ENCODE assay signal across 8 cellular contexts in the genomic region with DNA sequence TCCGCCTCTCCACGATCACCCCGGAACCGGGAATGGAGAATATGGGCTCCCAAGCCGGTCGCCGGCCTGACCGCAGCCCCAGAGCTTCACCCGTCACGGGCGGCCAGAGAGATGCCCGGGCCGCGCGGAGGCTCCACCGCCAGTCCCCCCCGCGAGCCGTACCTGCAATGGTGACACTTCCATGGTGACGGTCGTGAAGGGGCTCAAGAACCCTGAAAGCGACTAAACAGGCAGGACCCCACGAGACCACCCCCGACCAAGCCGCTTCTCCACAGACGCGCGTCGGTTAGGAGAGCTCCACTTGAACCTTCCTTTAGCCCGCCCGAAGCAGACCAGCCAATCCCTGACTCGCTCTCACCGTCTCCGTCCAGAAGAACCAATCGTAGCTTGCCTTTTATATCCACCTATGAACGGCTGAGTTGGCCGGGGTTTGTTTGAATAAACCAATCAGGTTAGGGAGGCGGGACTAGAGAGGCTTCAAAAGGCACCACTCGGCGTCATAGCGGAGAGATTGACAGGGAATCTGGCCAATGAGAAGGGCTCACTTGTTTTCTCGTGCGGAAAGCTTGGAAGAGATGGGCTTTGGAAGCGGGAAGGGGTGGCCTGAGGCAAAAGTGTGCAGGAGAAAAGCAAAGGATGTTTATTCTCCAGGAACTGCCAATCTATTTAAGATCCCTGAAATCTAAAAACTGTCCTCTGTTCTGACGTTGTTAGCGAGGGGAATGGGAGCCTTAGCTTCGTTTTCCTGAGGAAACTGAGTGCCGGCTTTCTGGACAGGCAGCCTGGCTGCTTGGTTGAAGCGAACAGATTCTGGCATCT. TPM values are rescaled to one million over a fixed set of nuclear protein-coding genes. Genes with fewer than 3 reads are reported as not detected.
DNase-seq lines count a peak whose midpoint lies in the region; ATAC-seq lines count a peak whose summit lies in the region.

A gene with protein sequence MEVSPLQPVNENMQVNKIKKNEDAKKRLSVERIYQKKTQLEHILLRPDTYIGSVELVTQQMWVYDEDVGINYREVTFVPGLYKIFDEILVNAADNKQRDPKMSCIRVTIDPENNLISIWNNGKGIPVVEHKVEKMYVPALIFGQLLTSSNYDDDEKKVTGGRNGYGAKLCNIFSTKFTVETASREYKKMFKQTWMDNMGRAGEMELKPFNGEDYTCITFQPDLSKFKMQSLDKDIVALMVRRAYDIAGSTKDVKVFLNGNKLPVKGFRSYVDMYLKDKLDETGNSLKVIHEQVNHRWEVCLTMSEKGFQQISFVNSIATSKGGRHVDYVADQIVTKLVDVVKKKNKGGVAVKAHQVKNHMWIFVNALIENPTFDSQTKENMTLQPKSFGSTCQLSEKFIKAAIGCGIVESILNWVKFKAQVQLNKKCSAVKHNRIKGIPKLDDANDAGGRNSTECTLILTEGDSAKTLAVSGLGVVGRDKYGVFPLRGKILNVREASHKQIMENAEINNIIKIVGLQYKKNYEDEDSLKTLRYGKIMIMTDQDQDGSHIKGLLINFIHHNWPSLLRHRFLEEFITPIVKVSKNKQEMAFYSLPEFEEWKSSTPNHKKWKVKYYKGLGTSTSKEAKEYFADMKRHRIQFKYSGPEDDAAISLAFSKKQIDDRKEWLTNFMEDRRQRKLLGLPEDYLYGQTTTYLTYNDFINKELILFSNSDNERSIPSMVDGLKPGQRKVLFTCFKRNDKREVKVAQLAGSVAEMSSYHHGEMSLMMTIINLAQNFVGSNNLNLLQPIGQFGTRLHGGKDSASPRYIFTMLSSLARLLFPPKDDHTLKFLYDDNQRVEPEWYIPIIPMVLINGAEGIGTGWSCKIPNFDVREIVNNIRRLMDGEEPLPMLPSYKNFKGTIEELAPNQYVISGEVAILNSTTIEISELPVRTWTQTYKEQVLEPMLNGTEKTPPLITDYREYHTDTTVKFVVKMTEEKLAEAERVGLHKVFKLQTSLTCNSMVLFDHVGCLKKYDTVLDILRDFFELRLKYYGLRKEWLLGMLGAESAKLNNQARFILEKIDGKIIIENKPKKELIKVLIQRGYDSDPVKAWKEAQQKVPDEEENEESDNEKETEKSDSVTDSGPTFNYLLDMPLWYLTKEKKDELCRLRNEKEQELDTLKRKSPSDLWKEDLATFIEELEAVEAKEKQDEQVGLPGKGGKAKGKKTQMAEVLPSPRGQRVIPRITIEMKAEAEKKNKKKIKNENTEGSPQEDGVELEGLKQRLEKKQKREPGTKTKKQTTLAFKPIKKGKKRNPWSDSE (N-terminal part only) (minus strand): TSS at position 288 of the 819 bp plus-strand sequence. CDS start 105 bp downstream, at position 183.

- peak within 1 kb of the TSS; percentile 98 for H3K4me3 Mint-ChIP-seq in activated naive CD4-positive, alpha-beta T cell treated with anti-CD3 and anti-CD28 coated beads for 36 hours

- peaks cover 26% of the 10 kb centered on the region for H3K4me1 Mint-ChIP-seq in activated naive CD4-positive, alpha-beta T cell treated with anti-CD3 and anti-CD28 coated beads for 36 hours (ENCODE audit: low read depth)

- no peaks in the 10 kb centered on the region for H3K9me3 Mint-ChIP-seq in activated naive CD4-positive, alpha-beta T cell treated with anti-CD3 and anti-CD28 coated beads for 36 hours

- peaks cover 26% of the 10 kb centered on the region for H3K36me3 Mint-ChIP-seq in activated naive CD4-positive, alpha-beta T cell treated with anti-CD3 and anti-CD28 coated beads for 36 hours (ENCODE audit: low read depth)

- peak within 1 kb of the TSS; percentile 93 for H3K27ac ChIP-seq in SK-N-MC

- peaks cover 39% of the 10 kb centered on the region for H3K36me3 ChIP-seq in SK-N-MC (ENCODE audit: insufficient read depth, low read length)

- H3K27me3 Mint-ChIP-seq in activated naive CD4-positive, alpha-beta T cell treated with anti-CD3 and anti-CD28 coated beads for 36 hours (ENCODE audit: low read depth), result peaks cover 2% of the 10 kb centered on the region

- peak within 1 kb of the TSS; percentile 90 for H3K27ac Mint-ChIP-seq in activated naive CD4-positive, alpha-beta T cell treated with anti-CD3 and anti-CD28 coated beads for 36 hours

- H3K4me3 ChIP-seq in GM08714 (ENCODE audit: low read length) (peak within 1 kb of the TSS; percentile 91), SK-N-MC (peak within 1 kb of the TSS; percentile 88)

- DNase-seq in NCI-H1048 (lab: John Stamatoyannopoulos, UW), result peak; percentile 97
- peak; percentile 100 for DNase-seq in SK-N-MC (ENCODE audit: low read depth, low spot score)
- peak; percentile 99 for DNase-seq in activated naive CD4-positive, alpha-beta T cell treated with anti-CD3 and anti-CD28 coated beads for 36 hours
- DNase-seq in germinal center (ENCODE audit: low spot score), result peak; percentile 100
- DNase-seq in non-pigmented ciliary epithelial cell (ENCODE audit: low read depth), result peak; percentile 100
- DNase-seq in superior temporal gyrus (ENCODE audit: extremely low spot score), result peak; percentile 100

- H3K9me3 ChIP-seq in SK-N-MC (ENCODE audit: low read depth, low read length), result no peaks in the 10 kb centered on the region

- CTCF ChIA-PET in activated naive CD4-positive, alpha-beta T cell treated with anti-CD3 and anti-CD28 coated beads for 36 hours (lab: Charles Lee), result interaction anchor here (0.7 to 8.7 kb wide), 20 partner anchors 10 to 197 kb away, joined by 3 to 81 read pairs (median 3); a partner anchor contains a TSS

- peak; percentile 94 for ATAC-seq in HG02588 (IDR thresholded peaks at IDR 0.05; ENCODE audit: unreplicated experiment)

- intact Hi-C loops in activated naive CD4-positive, alpha-beta T cell treated with anti-CD3 and anti-CD28 coated beads for 36 hours (cut with micrococcal nuclease), result loop anchor here (1.0 to 2.0 kb wide), 4 partner anchors 27 to 143 kb away; no protein-coding TSS in a partner anchor

- peak within 1 kb of the TSS; percentile 93 for H3K9ac ChIP-seq in SK-N-MC (ENCODE audit: insufficient read length)

RNA-seq across cellular contexts. Expression of the gene that starts here (rescaled TPM):
- 100 to 1,000 TPM; 410 to 416 TPM for total RNA-seq in activated naive CD4-positive, alpha-beta T cell treated with anti-CD3 and anti-CD28 coated beads for 36 hours

Comparison
In these comparisons a context has a peak if more than half of its experiments do, and no peak if none do; other contexts are left out.
1. Peak in every context shown above with its lines: DNase-seq, ATAC-seq, H3K4me3 ChIP-seq and H3K27ac ChIP-seq.